ENCODE assay signal across 25 cellular contexts in genomic region chr11:131588057-131588456, GRCh38.
"Had no signal": no experiment of that assay in that cellular context is flagged by ENCODE, and none has a peak within 500 bp of the region (broad histone marks: within the 10 kb centered on the region; RNA-seq: fewer than 3 reads in every experiment).

No MANE protein-coding gene starts in this region.

- H3K9me3 Mint-ChIP-seq: dendritic cell treated with granulocyte-macrophage colony-stimulating factor and Interleukin-4, amounts not matched to agents 40 ng/mL and 50 ng/mL, for 4 days had no signal

- H3K79me2 ChIP-seq: hepatocyte had no signal

- H3K36me3 Mint-ChIP-seq: immature natural killer cell, mesothelial cell of epicardium, naive B cell had no signal

- H3K4me3 ChIP-seq: esophagus muscularis mucosa, gastroesophageal sphincter, heart left ventricle, hepatocyte, left lung, lower lobe of right lung, mucosa of descending colon had no signal

- H3K4me3 Mint-ChIP-seq: dendritic cell treated with granulocyte-macrophage colony-stimulating factor and Interleukin-4, amounts not matched to agents 40 ng/mL and 50 ng/mL, for 4 days; immature natural killer cell; mesothelial cell of epicardium; naive B cell had no signal

- H3K4me2 ChIP-seq: hepatocyte had no signal

- H3K27me3 ChIP-seq: foreskin keratinocyte, hepatocyte had no signal

- FAIRE-seq: colon, endothelial cell of umbilical vein, frontal cortex, kidney had no signal

- H3K4me1 Mint-ChIP-seq: immature natural killer cell, naive B cell had no signal

- H2AFZ ChIP-seq: hepatocyte had no signal

- H3K27ac ChIP-seq: esophagus muscularis mucosa, foreskin keratinocyte, gastroesophageal sphincter, heart left ventricle, hepatocyte, left lung, lower lobe of right lung had no signal

- H3K9me3 ChIP-seq: left lung, lower lobe of right lung, mucosa of descending colon had no signal

- DNase-seq: cortex of kidney; effector CD4-positive, alpha-beta T cell; effector memory CD4-positive, alpha-beta T cell; foreskin keratinocyte; heart left ventricle; hypothalamus; immature natural killer cell; islet precursor cell; kidney; kidney glomerular epithelial cell; left cardiac atrium; left lung; left ventricle myocardium superior; lower lobe of right lung; mesenchymal stem cell; mucosa of descending colon; naive B cell had no signal

- ATAC-seq: foreskin keratinocyte, gastroesophageal sphincter, heart left ventricle, left cardiac atrium, left lung, left ventricle myocardium superior, lower lobe of right lung, mucosa of descending colon had no signal

- H3K4me1 ChIP-seq: esophagus muscularis mucosa, foreskin keratinocyte, gastroesophageal sphincter, heart left ventricle, left lung, lower lobe of right lung had no signal

- H3K36me3 ChIP-seq: esophagus muscularis mucosa, gastroesophageal sphincter, heart left ventricle, left lung, lower lobe of right lung had no signal

- H3K27ac Mint-ChIP-seq: dendritic cell treated with granulocyte-macrophage colony-stimulating factor and Interleukin-4, amounts not matched to agents 40 ng/mL and 50 ng/mL, for 4 days; immature natural killer cell; mesothelial cell of epicardium; naive B cell had no signal
